1 cellular context compared by ENCODE assay signal in the genomic region with DNA sequence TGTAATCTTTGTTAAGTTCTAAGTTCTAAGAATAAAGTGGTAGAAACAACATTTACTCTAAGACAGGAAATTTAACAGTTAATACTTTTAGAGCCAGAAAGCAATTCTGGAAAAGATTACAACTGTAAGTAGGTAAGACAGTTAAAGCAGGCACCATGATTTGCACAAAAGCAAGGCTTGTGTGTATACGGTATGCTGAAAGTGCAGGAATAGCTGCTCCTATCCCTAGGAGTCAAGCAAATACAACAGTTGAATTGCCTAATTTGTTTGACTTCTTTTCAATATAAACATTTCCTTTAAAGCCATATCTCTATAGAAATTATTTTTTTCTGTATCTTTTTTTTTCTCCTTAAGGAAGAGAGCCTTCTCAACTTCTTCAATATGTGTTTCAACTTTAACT.
TF ChIP-seq lines count a peak whose summit lies in the region.

No MANE protein-coding gene starts in this region.

TF ChIP-seq in HepG2, 621 proteins besides CTCF, POLR2A, EP300 and RAD21 (continued from another document):
- TF ChIP-seq, protein P1, sequence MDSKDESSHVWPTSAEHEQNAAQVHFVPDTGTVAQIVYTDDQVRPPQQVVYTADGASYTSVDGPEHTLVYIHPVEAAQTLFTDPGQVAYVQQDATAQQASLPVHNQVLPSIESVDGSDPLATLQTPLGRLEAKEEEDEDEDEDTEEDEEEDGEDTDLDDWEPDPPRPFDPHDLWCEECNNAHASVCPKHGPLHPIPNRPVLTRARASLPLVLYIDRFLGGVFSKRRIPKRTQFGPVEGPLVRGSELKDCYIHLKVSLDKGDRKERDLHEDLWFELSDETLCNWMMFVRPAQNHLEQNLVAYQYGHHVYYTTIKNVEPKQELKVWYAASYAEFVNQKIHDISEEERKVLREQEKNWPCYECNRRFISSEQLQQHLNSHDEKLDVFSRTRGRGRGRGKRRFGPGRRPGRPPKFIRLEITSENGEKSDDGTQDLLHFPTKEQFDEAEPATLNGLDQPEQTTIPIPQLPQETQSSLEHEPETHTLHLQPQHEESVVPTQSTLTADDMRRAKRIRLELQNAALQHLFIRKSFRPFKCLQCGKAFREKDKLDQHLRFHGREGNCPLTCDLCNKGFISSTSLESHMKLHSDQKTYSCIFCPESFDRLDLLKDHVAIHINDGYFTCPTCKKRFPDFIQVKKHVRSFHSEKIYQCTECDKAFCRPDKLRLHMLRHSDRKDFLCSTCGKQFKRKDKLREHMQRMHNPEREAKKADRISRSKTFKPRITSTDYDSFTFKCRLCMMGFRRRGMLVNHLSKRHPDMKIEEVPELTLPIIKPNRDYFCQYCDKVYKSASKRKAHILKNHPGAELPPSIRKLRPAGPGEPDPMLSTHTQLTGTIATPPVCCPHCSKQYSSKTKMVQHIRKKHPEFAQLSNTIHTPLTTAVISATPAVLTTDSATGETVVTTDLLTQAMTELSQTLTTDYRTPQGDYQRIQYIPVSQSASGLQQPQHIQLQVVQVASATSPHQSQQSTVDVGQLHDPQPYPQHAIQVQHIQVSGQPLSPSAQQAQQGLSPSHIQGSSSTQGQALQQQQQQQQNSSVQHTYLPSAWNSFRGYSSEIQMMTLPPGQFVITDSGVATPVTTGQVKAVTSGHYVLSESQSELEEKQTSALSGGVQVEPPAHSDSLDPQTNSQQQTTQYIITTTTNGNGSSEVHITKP (CRISPR knock-in tag; IDR thresholded peaks at IDR 0.05; ENCODE audit: low read depth) = no peak
- TF ChIP-seq NFIC (IDR thresholded peaks at IDR 0.05; ENCODE audit: low read length) = no peak
- no peak for TF ChIP-seq RBFOX2 (IDR thresholded peaks at IDR 0.05; ENCODE audit: low read depth, low read length)
- no peak for TF ChIP-seq ZNF543 (CRISPR knock-in tag; IDR thresholded peaks at IDR 0.05)
- no peak for TF ChIP-seq ADNP (CRISPR knock-in tag; IDR thresholded peaks at IDR 0.05)
- TF ChIP-seq, protein P2, sequence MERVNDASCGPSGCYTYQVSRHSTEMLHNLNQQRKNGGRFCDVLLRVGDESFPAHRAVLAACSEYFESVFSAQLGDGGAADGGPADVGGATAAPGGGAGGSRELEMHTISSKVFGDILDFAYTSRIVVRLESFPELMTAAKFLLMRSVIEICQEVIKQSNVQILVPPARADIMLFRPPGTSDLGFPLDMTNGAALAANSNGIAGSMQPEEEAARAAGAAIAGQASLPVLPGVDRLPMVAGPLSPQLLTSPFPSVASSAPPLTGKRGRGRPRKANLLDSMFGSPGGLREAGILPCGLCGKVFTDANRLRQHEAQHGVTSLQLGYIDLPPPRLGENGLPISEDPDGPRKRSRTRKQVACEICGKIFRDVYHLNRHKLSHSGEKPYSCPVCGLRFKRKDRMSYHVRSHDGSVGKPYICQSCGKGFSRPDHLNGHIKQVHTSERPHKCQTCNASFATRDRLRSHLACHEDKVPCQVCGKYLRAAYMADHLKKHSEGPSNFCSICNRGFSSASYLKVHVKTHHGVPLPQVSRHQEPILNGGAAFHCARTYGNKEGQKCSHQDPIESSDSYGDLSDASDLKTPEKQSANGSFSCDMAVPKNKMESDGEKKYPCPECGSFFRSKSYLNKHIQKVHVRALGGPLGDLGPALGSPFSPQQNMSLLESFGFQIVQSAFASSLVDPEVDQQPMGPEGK (CRISPR knock-in tag; IDR thresholded peaks at IDR 0.05) = no peak
- TF ChIP-seq, protein P3, sequence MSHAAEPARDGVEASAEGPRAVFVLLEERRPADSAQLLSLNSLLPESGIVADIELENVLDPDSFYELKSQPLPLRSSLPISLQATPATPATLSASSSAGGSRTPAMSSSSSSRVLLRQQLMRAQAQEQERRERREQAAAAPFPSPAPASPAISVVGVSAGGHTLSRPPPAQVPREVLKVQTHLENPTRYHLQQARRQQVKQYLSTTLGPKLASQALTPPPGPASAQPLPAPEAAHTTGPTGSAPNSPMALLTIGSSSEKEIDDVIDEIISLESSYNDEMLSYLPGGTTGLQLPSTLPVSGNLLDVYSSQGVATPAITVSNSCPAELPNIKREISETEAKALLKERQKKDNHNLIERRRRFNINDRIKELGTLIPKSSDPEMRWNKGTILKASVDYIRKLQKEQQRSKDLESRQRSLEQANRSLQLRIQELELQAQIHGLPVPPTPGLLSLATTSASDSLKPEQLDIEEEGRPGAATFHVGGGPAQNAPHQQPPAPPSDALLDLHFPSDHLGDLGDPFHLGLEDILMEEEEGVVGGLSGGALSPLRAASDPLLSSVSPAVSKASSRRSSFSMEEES (CRISPR knock-in tag; IDR thresholded peaks at IDR 0.05) = no peak
- no peak for TF ChIP-seq ZNF556 (CRISPR knock-in tag; IDR thresholded peaks at IDR 0.05; ENCODE audit: borderline replicate concordance)
- TF ChIP-seq, protein P4, sequence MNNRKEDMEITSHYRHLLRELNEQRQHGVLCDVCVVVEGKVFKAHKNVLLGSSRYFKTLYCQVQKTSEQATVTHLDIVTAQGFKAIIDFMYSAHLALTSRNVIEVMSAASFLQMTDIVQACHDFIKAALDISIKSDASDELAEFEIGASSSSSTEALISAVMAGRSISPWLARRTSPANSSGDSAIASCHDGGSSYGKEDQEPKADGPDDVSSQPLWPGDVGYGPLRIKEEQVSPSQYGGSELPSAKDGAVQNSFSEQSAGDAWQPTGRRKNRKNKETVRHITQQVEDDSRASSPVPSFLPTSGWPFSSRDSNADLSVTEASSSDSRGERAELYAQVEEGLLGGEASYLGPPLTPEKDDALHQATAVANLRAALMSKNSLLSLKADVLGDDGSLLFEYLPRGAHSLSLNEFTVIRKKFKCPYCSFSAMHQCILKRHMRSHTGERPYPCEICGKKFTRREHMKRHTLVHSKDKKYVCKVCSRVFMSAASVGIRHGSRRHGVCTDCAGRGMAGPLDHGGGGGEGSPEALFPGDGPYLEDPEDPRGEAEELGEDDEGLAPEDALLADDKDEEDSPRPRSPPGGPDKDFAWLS (CRISPR knock-in tag; IDR thresholded peaks at IDR 0.05; ENCODE audit: borderline replicate concordance) = no peak
- TF ChIP-seq NFE2L1 (CRISPR knock-in tag; IDR thresholded peaks at IDR 0.05; ENCODE audit: borderline replicate concordance) = no peak
- TF ChIP-seq, protein P5, sequence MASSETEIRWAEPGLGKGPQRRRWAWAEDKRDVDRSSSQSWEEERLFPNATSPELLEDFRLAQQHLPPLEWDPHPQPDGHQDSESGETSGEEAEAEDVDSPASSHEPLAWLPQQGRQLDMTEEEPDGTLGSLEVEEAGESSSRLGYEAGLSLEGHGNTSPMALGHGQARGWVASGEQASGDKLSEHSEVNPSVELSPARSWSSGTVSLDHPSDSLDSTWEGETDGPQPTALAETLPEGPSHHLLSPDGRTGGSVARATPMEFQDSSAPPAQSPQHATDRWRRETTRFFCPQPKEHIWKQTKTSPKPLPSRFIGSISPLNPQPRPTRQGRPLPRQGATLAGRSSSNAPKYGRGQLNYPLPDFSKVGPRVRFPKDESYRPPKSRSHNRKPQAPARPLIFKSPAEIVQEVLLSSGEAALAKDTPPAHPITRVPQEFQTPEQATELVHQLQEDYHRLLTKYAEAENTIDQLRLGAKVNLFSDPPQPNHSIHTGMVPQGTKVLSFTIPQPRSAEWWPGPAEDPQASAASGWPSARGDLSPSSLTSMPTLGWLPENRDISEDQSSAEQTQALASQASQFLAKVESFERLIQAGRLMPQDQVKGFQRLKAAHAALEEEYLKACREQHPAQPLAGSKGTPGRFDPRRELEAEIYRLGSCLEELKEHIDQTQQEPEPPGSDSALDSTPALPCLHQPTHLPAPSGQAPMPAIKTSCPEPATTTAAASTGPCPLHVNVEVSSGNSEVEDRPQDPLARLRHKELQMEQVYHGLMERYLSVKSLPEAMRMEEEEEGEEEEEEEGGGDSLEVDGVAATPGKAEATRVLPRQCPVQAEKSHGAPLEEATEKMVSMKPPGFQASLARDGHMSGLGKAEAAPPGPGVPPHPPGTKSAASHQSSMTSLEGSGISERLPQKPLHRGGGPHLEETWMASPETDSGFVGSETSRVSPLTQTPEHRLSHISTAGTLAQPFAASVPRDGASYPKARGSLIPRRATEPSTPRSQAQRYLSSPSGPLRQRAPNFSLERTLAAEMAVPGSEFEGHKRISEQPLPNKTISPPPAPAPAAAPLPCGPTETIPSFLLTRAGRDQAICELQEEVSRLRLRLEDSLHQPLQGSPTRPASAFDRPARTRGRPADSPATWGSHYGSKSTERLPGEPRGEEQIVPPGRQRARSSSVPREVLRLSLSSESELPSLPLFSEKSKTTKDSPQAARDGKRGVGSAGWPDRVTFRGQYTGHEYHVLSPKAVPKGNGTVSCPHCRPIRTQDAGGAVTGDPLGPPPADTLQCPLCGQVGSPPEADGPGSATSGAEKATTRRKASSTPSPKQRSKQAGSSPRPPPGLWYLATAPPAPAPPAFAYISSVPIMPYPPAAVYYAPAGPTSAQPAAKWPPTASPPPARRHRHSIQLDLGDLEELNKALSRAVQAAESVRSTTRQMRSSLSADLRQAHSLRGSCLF (CRISPR knock-in tag; IDR thresholded peaks at IDR 0.05; ENCODE audit: borderline replicate concordance) = no peak
- TF ChIP-seq, protein P6, sequence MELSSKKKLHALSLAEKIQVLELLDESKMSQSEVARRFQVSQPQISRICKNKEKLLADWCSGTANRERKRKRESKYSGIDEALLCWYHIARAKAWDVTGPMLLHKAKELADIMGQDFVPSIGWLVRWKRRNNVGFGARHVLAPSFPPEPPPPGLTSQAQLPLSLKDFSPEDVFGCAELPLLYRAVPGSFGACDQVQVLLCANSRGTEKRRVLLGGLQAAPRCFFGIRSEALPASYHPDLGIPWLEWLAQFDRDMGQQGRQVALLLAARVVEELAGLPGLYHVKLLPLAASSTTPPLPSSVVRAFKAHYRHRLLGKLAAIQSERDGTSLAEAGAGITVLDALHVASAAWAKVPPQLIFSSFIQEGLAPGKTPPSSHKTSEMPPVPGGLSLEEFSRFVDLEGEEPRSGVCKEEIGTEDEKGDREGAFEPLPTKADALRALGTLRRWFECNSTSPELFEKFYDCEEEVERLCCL (CRISPR knock-in tag; IDR thresholded peaks at IDR 0.05; ENCODE audit: borderline replicate concordance) = no peak
- TF ChIP-seq, protein P7, sequence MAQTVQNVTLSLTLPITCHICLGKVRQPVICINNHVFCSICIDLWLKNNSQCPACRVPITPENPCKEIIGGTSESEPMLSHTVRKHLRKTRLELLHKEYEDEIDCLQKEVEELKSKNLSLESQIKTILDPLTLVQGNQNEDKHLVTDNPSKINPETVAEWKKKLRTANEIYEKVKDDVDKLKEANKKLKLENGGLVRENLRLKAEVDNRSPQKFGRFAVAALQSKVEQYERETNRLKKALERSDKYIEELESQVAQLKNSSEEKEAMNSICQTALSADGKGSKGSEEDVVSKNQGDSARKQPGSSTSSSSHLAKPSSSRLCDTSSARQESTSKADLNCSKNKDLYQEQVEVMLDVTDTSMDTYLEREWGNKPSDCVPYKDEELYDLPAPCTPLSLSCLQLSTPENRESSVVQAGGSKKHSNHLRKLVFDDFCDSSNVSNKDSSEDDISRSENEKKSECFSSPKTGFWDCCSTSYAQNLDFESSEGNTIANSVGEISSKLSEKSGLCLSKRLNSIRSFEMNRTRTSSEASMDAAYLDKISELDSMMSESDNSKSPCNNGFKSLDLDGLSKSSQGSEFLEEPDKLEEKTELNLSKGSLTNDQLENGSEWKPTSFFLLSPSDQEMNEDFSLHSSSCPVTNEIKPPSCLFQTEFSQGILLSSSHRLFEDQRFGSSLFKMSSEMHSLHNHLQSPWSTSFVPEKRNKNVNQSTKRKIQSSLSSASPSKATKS (CRISPR knock-in tag; IDR thresholded peaks at IDR 0.05) = no peak
- no peak for TF ChIP-seq ZMYM4 (CRISPR knock-in tag; IDR thresholded peaks at IDR 0.05)
TF ChIP-seq in HepG2: peak in this region for 0.
